ENCODE assay signal across 32 cellular contexts in genomic region chr7:75921479-75921878, GRCh38. TPM values are rescaled to one million over a fixed set of nuclear protein-coding genes. Genes with fewer than 3 reads are reported as not detected.
A peak's percentile ranks its signal among the peaks of the same experiment; 100 is the strongest.
DNase-seq lines count a peak whose midpoint lies in the region; ATAC-seq and TF ChIP-seq lines count a peak whose summit lies in the region.
"Had no signal": no experiment of that assay in that cellular context is flagged by ENCODE, and none has a peak within 500 bp of the region (broad histone marks: within the 10 kb centered on the region; RNA-seq: fewer than 3 reads in every experiment).

No MANE protein-coding gene starts in this region.

- POLR2A ChIA-PET in activated CD4-positive, alpha-beta T cell treated with anti-CD3 and anti-CD28 coated beads, Interleukin-2, amount 10 ng/mL, durations not matched to agents 7 days and 5 days (lab: Charles Lee) = no interaction called here

- H3K4me1 Mint-ChIP-seq in effector memory CD8-positive, alpha-beta T cell (ENCODE audit: low read depth in 2 of 2) = peaks cover 17 to 22% of the 10 kb centered on the region in 2 donors
- H3K4me1 Mint-ChIP-seq in nephron progenitor cell = peaks cover 49% of the 10 kb centered on the region
- H3K4me1 Mint-ChIP-seq in activated CD4-positive, alpha-beta T cell treated with anti-CD3 and anti-CD28 coated beads, Interleukin-2, amount 10 ng/mL, durations not matched to agents 7 days and 5 days = peaks cover 22% of the 10 kb centered on the region

- CTCF ChIA-PET in activated CD4-positive, alpha-beta T cell treated with anti-CD3 and anti-CD28 coated beads, Interleukin-2, amount 10 ng/mL, durations not matched to agents 7 days and 5 days (lab: Charles Lee) = no interaction called here

- no peaks in the 10 kb centered on the region for H3K27me3 Mint-ChIP-seq in effector memory CD8-positive, alpha-beta T cell
- no peaks in the 10 kb centered on the region for H3K27me3 Mint-ChIP-seq in nephron progenitor cell (ENCODE audit: low read depth, poor library complexity)
- H3K27me3 Mint-ChIP-seq in activated CD4-positive, alpha-beta T cell treated with anti-CD3 and anti-CD28 coated beads, Interleukin-2, amount 10 ng/mL, durations not matched to agents 7 days and 5 days = no peaks in the 10 kb centered on the region
- H3K27me3 Mint-ChIP-seq: activated CD4-positive, alpha-beta T cell treated with anti-CD3 and anti-CD28 coated beads for 36 hours; activated naive CD8-positive, alpha-beta T cell treated with anti-CD3 and anti-CD28 coated beads, Interleukin-2, amount 10 ng/mL, durations not matched to agents 7 days and 5 days; CD4-positive, alpha-beta T cell; IgD-negative memory B cell; T-helper 17 cell had no signal

- intact Hi-C loops in breast epithelium (cut with DNase I; ENCODE audit: low total_unique reads) = no loop called here

- TF ChIP-seq CTCF in NB4 (IDR thresholded peaks at IDR 0.05; ENCODE audit: low read depth, low read length) (no peak), nephron progenitor cell (IDR thresholded peaks at IDR 0.05) (no peak), breast epithelium (IDR thresholded peaks at IDR 0.05) (no peak)

- no peak overlapping the region for H3K27ac ChIP-seq in breast epithelium
- H3K27ac ChIP-seq: right atrium auricular region, VCaP had no signal

- H3K4me3 ChIP-seq in NB4 (ENCODE audit: low read depth, low read length) (no peak overlapping the region), breast epithelium (no peak overlapping the region)
- H3K4me3 ChIP-seq: heart left ventricle, right atrium auricular region had no signal

- TF ChIP-seq POLR2A in NB4 (IDR thresholded peaks at IDR 0.05; ENCODE audit: extremely low read depth, insufficient read length) (no peak), breast epithelium (IDR thresholded peaks at IDR 0.05) (no peak)

- DNase-seq in NOMO-1 treated with DMSO at 0.1 percent for 48 hours (lab: John Stamatoyannopoulos, UW; ENCODE audit: unreplicated experiment) = peak; percentile 19
- no peak for DNase-seq in NOMO-1 treated with dmso at 0.1 percent for 144 hours (lab: John Stamatoyannopoulos, UW; ENCODE audit: unreplicated experiment)
- peak; percentile 53 for DNase-seq in NB4 (ENCODE audit: low read depth)
- no peak for DNase-seq in effector memory CD8-positive, alpha-beta T cell
- DNase-seq in nephron progenitor cell = peak; percentile 16
- DNase-seq in hypothalamus (lab: John Stamatoyannopoulos, UW) = no peak
- DNase-seq in activated CD4-positive, alpha-beta T cell treated with anti-CD3 and anti-CD28 coated beads, Interleukin-2, amount 10 ng/mL, durations not matched to agents 7 days and 5 days = no peak
- DNase-seq in breast epithelium (ENCODE audit: low spot score in 2 of 2) = no peak
- DNase-seq: 8988T; activated CD4-positive, alpha-beta T cell treated with anti-CD3 and anti-CD28 coated beads for 36 hours; activated CD8-positive, alpha-beta T cell treated with anti-CD3 and anti-CD28 coated beads, Interleukin-2, amount 10 ng/mL, durations not matched to agents 7 days and 5 days; activated effector memory CD4-positive, alpha-beta T cell treated with Interleukin-2 at 50 U/mL for 16 hours; activated naive CD8-positive, alpha-beta T cell treated with anti-CD3 and anti-CD28 coated beads, Interleukin-2, amount 10 ng/mL, durations not matched to agents 7 days and 5 days; caudate nucleus; CD4-positive, alpha-beta T cell; endodermal cell; foreskin fibroblast; heart left ventricle; left colon; mesenchymal stem cell; NCI-H1417 treated with DMSO at 0.1 percent for 48 hours; NCI-H2029 treated with DMSO at 0.1 percent for 48 hours; NCI-H526; PC-3; stimulated activated CD4-positive, alpha-beta T cell treated with anti-CD3 and anti-CD28 coated beads, Interleukin-2, amount 100 ng/mL, for 24 hours; stimulated activated naive CD8-positive, alpha-beta T cell treated with anti-CD3 and anti-CD28 coated beads, Interleukin-15, Interleukin-2, amounts not matched to agents 100 U/mL and 50 U/mL, for 24 hours; T-helper 17 cell had no signal

- H3K27ac Mint-ChIP-seq in effector memory CD8-positive, alpha-beta T cell = peak overlapping the region; percentile 54 to 60
- peak overlapping the region; percentile 72 for H3K27ac Mint-ChIP-seq in nephron progenitor cell
- H3K27ac Mint-ChIP-seq in activated CD4-positive, alpha-beta T cell treated with anti-CD3 and anti-CD28 coated beads, Interleukin-2, amount 10 ng/mL, durations not matched to agents 7 days and 5 days = no peak overlapping the region
- H3K27ac Mint-ChIP-seq: activated CD4-positive, alpha-beta T cell treated with anti-CD3 and anti-CD28 coated beads for 36 hours; activated CD8-positive, alpha-beta T cell treated with anti-CD3 and anti-CD28 coated beads, Interleukin-2, amount 10 ng/mL, durations not matched to agents 7 days and 5 days; activated naive CD8-positive, alpha-beta T cell treated with anti-CD3 and anti-CD28 coated beads, Interleukin-2, amount 10 ng/mL, durations not matched to agents 7 days and 5 days; CD4-positive, alpha-beta T cell; endodermal cell; T-helper 17 cell had no signal

- H3K9me3 Mint-ChIP-seq in effector memory CD8-positive, alpha-beta T cell = no peaks in the 10 kb centered on the region
- H3K9me3 Mint-ChIP-seq in nephron progenitor cell = no peaks in the 10 kb centered on the region
- no peaks in the 10 kb centered on the region for H3K9me3 Mint-ChIP-seq in activated CD4-positive, alpha-beta T cell treated with anti-CD3 and anti-CD28 coated beads, Interleukin-2, amount 10 ng/mL, durations not matched to agents 7 days and 5 days
- H3K9me3 Mint-ChIP-seq: activated naive CD8-positive, alpha-beta T cell treated with anti-CD3 and anti-CD28 coated beads, Interleukin-2, amount 10 ng/mL, durations not matched to agents 7 days and 5 days; CD4-positive, alpha-beta T cell; endodermal cell had no signal

- no peak overlapping the region for H3K4me3 Mint-ChIP-seq in effector memory CD8-positive, alpha-beta T cell
- no peak overlapping the region for H3K4me3 Mint-ChIP-seq in nephron progenitor cell
- no peak overlapping the region for H3K4me3 Mint-ChIP-seq in activated CD4-positive, alpha-beta T cell treated with anti-CD3 and anti-CD28 coated beads, Interleukin-2, amount 10 ng/mL, durations not matched to agents 7 days and 5 days
- H3K4me3 Mint-ChIP-seq: activated CD4-positive, alpha-beta T cell treated with anti-CD3 and anti-CD28 coated beads for 36 hours; activated CD8-positive, alpha-beta T cell treated with anti-CD3 and anti-CD28 coated beads, Interleukin-2, amount 10 ng/mL, durations not matched to agents 7 days and 5 days; activated naive CD8-positive, alpha-beta T cell treated with anti-CD3 and anti-CD28 coated beads, Interleukin-2, amount 10 ng/mL, durations not matched to agents 7 days and 5 days; CD4-positive, alpha-beta T cell; endodermal cell; T-helper 17 cell had no signal

- H3K9me3 ChIP-seq in breast epithelium = no peaks in the 10 kb centered on the region
- H3K9me3 ChIP-seq: heart left ventricle, right atrium auricular region had no signal

- no peaks in the 10 kb centered on the region for H3K36me3 ChIP-seq in breast epithelium
- H3K36me3 ChIP-seq: heart left ventricle, right atrium auricular region had no signal

- H3K36me3 Mint-ChIP-seq in effector memory CD8-positive, alpha-beta T cell (ENCODE audit: insufficient read depth) = no peaks in the 10 kb centered on the region
- H3K36me3 Mint-ChIP-seq in nephron progenitor cell (ENCODE audit: low read depth) = peaks cover 18% of the 10 kb centered on the region
- no peaks in the 10 kb centered on the region for H3K36me3 Mint-ChIP-seq in activated CD4-positive, alpha-beta T cell treated with anti-CD3 and anti-CD28 coated beads, Interleukin-2, amount 10 ng/mL, durations not matched to agents 7 days and 5 days (ENCODE audit: low read depth)
- H3K36me3 Mint-ChIP-seq: IgD-negative memory B cell had no signal

- ATAC-seq in effector memory CD8-positive, alpha-beta T cell (replicated peaks) = no peak
- ATAC-seq: activated CD4-positive, alpha-beta T cell treated with anti-CD3 and anti-CD28 coated beads for 36 hours; activated CD8-positive, alpha-beta T cell treated with anti-CD3 and anti-CD28 coated beads, Interleukin-2, amount 10 ng/mL, durations not matched to agents 7 days and 5 days; esophagus mucosa; left colon; PC-3; Right ventricle myocardium inferior; stimulated activated naive CD8-positive, alpha-beta T cell treated with anti-CD3 and anti-CD28 coated beads, Interleukin-15, Interleukin-2, amounts not matched to agents 100 U/mL and 50 U/mL, for 24 hours had no signal

- no peaks in the 10 kb centered on the region for H3K4me1 ChIP-seq in breast epithelium

- no peaks in the 10 kb centered on the region for H3K27me3 ChIP-seq in breast epithelium
- H3K27me3 ChIP-seq: heart left ventricle, right atrium auricular region had no signal

RNA-seq across cellular contexts. Expression of gene POR, which starts 6.5 kb away (rescaled TPM):
- 10 to 100 TPM; 29.9 to 37.1 TPM for total RNA-seq in activated CD4-positive, alpha-beta T cell treated with anti-CD3 and anti-CD28 coated beads, Interleukin-2, amount 10 ng/mL, durations not matched to agents 7 days and 5 days
- total RNA-seq in breast epithelium = 100 to 1,000 TPM in 1 of 3 donors, 10 to 100 TPM in 2; 62.1 to 123 (median 87.7) TPM

RNA-seq across cellular contexts. Expression of gene RHBDD2, which starts 42.6 kb away (rescaled TPM):
- 10 to 100 TPM; 21.1 to 21.8 TPM for total RNA-seq in activated CD4-positive, alpha-beta T cell treated with anti-CD3 and anti-CD28 coated beads, Interleukin-2, amount 10 ng/mL, durations not matched to agents 7 days and 5 days
- 10 to 100 TPM; 36.6 to 47.7 (median 39.0) TPM for total RNA-seq in breast epithelium

Comparison
In these comparisons a context has a peak if more than half of its experiments do, and no peak if none do; other contexts are left out.
1. DNase-seq: peak in NOMO-1 treated with DMSO at 0.1 percent for 48 hours (single experiment), NB4 (single experiment) and nephron progenitor cell (single experiment); none in NOMO-1 treated with dmso at 0.1 percent for 144 hours (single experiment), effector memory CD8-positive, alpha-beta T cell (0 of 3), hypothalamus (0 of 51), activated CD4-positive, alpha-beta T cell treated with anti-CD3 and anti-CD28 coated beads, Interleukin-2, amount 10 ng/mL, durations not matched to agents 7 days and 5 days (single experiment) and breast epithelium (0 of 2).